ENCODE assay signal across 24 cellular contexts in the genomic region with DNA sequence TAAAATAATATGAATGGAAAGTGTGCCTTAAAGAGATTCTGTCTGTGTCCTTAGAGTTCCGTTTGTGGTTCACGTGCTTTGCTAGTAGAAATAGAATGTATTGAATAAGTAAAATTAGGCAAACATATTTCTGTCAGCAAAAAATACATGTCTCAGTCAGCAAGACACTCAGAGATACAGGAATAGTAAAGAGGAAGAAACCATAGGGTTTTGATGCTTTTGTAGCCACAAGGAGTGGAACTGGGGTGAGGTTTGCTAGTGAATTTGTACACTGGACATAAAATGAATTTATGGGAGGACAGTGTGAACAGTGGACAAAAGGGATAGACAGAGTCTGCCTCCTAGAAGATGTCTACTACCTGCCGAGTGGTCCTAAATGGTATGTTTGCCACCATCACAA.
"Had no signal": no experiment of that assay in that cellular context is flagged by ENCODE, and none has a peak within 500 bp of the region (broad histone marks: within the 10 kb centered on the region; RNA-seq: fewer than 3 reads in every experiment).

No MANE protein-coding gene starts in this region.

- H3K27ac ChIP-seq: epithelial cell of prostate, gastrocnemius medialis, ovary, thoracic aorta, tibial nerve, upper lobe of left lung had no signal

- H3K4me3 Mint-ChIP-seq: endodermal cell; natural killer cell; stimulated activated memory B cell treated with anti-CD40 and anti-IgM and Interleukin-4, amounts not matched to agents 10 μg/mL and 1 μg/mL and 100 μg/mL, for 72 hours had no signal

- H3K4me3 ChIP-seq: gastrocnemius medialis, ovary, skin epidermis, spleen, thoracic aorta, tibial nerve, upper lobe of left lung had no signal

- H3K36me3 ChIP-seq: gastrocnemius medialis, ovary, spleen, thoracic aorta, tibial nerve, upper lobe of left lung had no signal

- H3K27me3 Mint-ChIP-seq: progenitor cell of endocrine pancreas had no signal

- H3K4me1 Mint-ChIP-seq: endodermal cell; natural killer cell; stimulated activated memory B cell treated with anti-CD40 and anti-IgM and Interleukin-4, amounts not matched to agents 10 μg/mL and 1 μg/mL and 100 μg/mL, for 72 hours had no signal

- H3K9me3 ChIP-seq: gastrocnemius medialis, ovary, thoracic aorta, tibial nerve, upper lobe of left lung had no signal

- H3K4me1 ChIP-seq: gastrocnemius medialis, spleen, upper lobe of left lung had no signal

- ATAC-seq: esophagus mucosa; left colon; natural killer cell; stimulated activated memory B cell treated with anti-CD40 and anti-IgM and Interleukin-4, amounts not matched to agents 10 μg/mL and 1 μg/mL and 100 μg/mL, for 72 hours; stimulated activated naive CD8-positive, alpha-beta T cell treated with anti-CD3 and anti-CD28 coated beads, Interleukin-15, Interleukin-2, amounts not matched to agents 100 U/mL and 50 U/mL, for 24 hours had no signal

- H3K36me3 Mint-ChIP-seq: natural killer cell; stimulated activated memory B cell treated with anti-CD40 and anti-IgM and Interleukin-4, amounts not matched to agents 10 μg/mL and 1 μg/mL and 100 μg/mL, for 72 hours had no signal

- H3K27me3 ChIP-seq: gastrocnemius medialis, ovary, spleen, tibial nerve, upper lobe of left lung had no signal

- DNase-seq: central memory CD4-positive, alpha-beta T cell; effector CD8-positive, alpha-beta T cell; endodermal cell; foreskin fibroblast; gastrocnemius medialis; head of caudate nucleus; hippocampal formation; left colon; mesendoderm; midbrain; natural killer cell; occipital lobe; ovary; spleen; stimulated activated CD4-positive, alpha-beta T cell treated with anti-CD3 and anti-CD28 coated beads, Interleukin-4, amount 100 ng/mL, for 4 hours; stimulated activated naive CD8-positive, alpha-beta T cell treated with anti-CD3 and anti-CD28 coated beads, Interleukin-15, Interleukin-2, amounts not matched to agents 100 U/mL and 50 U/mL, for 24 hours; upper lobe of left lung had no signal

- H3K27ac Mint-ChIP-seq: endodermal cell; natural killer cell; progenitor cell of endocrine pancreas; stimulated activated memory B cell treated with anti-CD40 and anti-IgM and Interleukin-4, amounts not matched to agents 10 μg/mL and 1 μg/mL and 100 μg/mL, for 72 hours had no signal

- H3K9me3 Mint-ChIP-seq: endodermal cell, natural killer cell had no signal
